ENCODE assay signal across 26 cellular contexts in genomic region chr1:101207891-101208290, GRCh38. TPM values are rescaled to one million over a fixed set of nuclear protein-coding genes. Genes with fewer than 3 reads are reported as not detected.
A peak's percentile ranks its signal among the peaks of the same experiment; 100 is the strongest.
DNase-seq lines count a peak whose midpoint lies in the region; ATAC-seq and TF ChIP-seq lines count a peak whose summit lies in the region.
"Had no signal": no experiment of that assay in that cellular context is flagged by ENCODE, and none has a peak within 500 bp of the region (broad histone marks: within the 10 kb centered on the region; RNA-seq: fewer than 3 reads in every experiment).

No MANE protein-coding gene starts in this region.

- intact Hi-C loops in dorsolateral prefrontal cortex (cut with DNase I), result no loop called here

- no peak overlapping the region for H3K4me3 ChIP-seq in MG63
- no peak overlapping the region for H3K4me3 ChIP-seq in dorsolateral prefrontal cortex
- H3K4me3 ChIP-seq: esophagus squamous epithelium, K562, right atrium auricular region, SK-N-MC, smooth muscle cell, stomach had no signal

- no peak overlapping the region for H3K4me3 Mint-ChIP-seq in activated naive CD8-positive, alpha-beta T cell treated with anti-CD3 and anti-CD28 coated beads for 36 hours
- H3K4me3 Mint-ChIP-seq: activated naive CD8-positive, alpha-beta T cell treated with anti-CD3 and anti-CD28 coated beads, Interleukin-2, amount 50 U/mL, for 24 hours; B cell; endodermal cell; natural killer cell; T-helper 17 cell had no signal

- no peaks in the 10 kb centered on the region for H3K27me3 Mint-ChIP-seq in activated naive CD8-positive, alpha-beta T cell treated with anti-CD3 and anti-CD28 coated beads for 36 hours
- H3K27me3 Mint-ChIP-seq: activated naive CD8-positive, alpha-beta T cell treated with anti-CD3 and anti-CD28 coated beads, Interleukin-2, amount 50 U/mL, for 24 hours; B cell; T-helper 17 cell had no signal

- H3K27me3 ChIP-seq in MG63, result no peaks in the 10 kb centered on the region
- H3K27me3 ChIP-seq in dorsolateral prefrontal cortex, result no peaks in the 10 kb centered on the region
- H3K27me3 ChIP-seq: brain microvascular endothelial cell, esophagus squamous epithelium, right atrium auricular region, stomach had no signal

- ATAC-seq in HG03175 (IDR thresholded peaks at IDR 0.05; ENCODE audit: unreplicated experiment) (no peak), HG02938 (IDR thresholded peaks at IDR 0.05; ENCODE audit: unreplicated experiment) (no peak)
- ATAC-seq: activated naive CD8-positive, alpha-beta T cell treated with anti-CD3 and anti-CD28 coated beads, Interleukin-2, amount 50 U/mL, for 24 hours; K562; left ventricle myocardium superior; natural killer cell; T-helper 17 cell had no signal

- DNase-seq in AG08395 (ENCODE audit: low spot score) (peak; percentile 8), MG63 (peak; percentile 47), dorsolateral prefrontal cortex (peak in 7 of 10 donors; percentile 17 to 69 (median 51)), medulla oblongata (ENCODE audit: extremely low spot score) (peak; percentile 69)
- DNase-seq in effector CD8-positive, alpha-beta T cell (lab: John Stamatoyannopoulos, UW), result no peak
- DNase-seq in activated naive CD8-positive, alpha-beta T cell treated with anti-CD3 and anti-CD28 coated beads for 36 hours, result no peak
- DNase-seq: activated CD4-positive, alpha-beta T cell treated with anti-CD3 and anti-CD28 coated beads for 4 hours; activated gamma-delta T cell; activated naive CD8-positive, alpha-beta T cell treated with anti-CD3 and anti-CD28 coated beads, Interleukin-2, amount 50 U/mL, for 24 hours; brain microvascular endothelial cell; DMS153; endodermal cell; esophagus squamous epithelium; left ventricle myocardium superior; natural killer cell; stimulated activated CD4-positive, alpha-beta T cell treated with anti-CD3 and anti-CD28 coated beads, Interleukin-1b, Interleukin-23, amount 100 ng/mL, for 48 hours; stomach; T-helper 17 cell; trophoblast cell had no signal

- H3K27ac ChIP-seq in dorsolateral prefrontal cortex, result peak overlapping the region in 2 of 59 donors; percentile 11 to 29
- H3K27ac ChIP-seq: brain microvascular endothelial cell, esophagus squamous epithelium, right atrium auricular region, SK-N-MC, stomach had no signal

- H3K9me3 Mint-ChIP-seq in activated naive CD8-positive, alpha-beta T cell treated with anti-CD3 and anti-CD28 coated beads for 36 hours, result no peaks in the 10 kb centered on the region
- H3K9me3 Mint-ChIP-seq: activated naive CD8-positive, alpha-beta T cell treated with anti-CD3 and anti-CD28 coated beads, Interleukin-2, amount 50 U/mL, for 24 hours; endodermal cell; natural killer cell had no signal

- no peak overlapping the region for H3K27ac Mint-ChIP-seq in activated naive CD8-positive, alpha-beta T cell treated with anti-CD3 and anti-CD28 coated beads for 36 hours
- H3K27ac Mint-ChIP-seq: activated naive CD8-positive, alpha-beta T cell treated with anti-CD3 and anti-CD28 coated beads, Interleukin-2, amount 50 U/mL, for 24 hours; B cell; endodermal cell; natural killer cell; T-helper 17 cell had no signal

- no peaks in the 10 kb centered on the region for H3K36me3 ChIP-seq in MG63
- H3K36me3 ChIP-seq: brain microvascular endothelial cell, esophagus squamous epithelium, right atrium auricular region, stomach had no signal

- no peaks in the 10 kb centered on the region for H3K9me3 ChIP-seq in MG63
- H3K9me3 ChIP-seq: esophagus squamous epithelium, right atrium auricular region, stomach had no signal

- peaks cover 2% of the 10 kb centered on the region for H3K36me3 Mint-ChIP-seq in activated naive CD8-positive, alpha-beta T cell treated with anti-CD3 and anti-CD28 coated beads for 36 hours
- H3K36me3 Mint-ChIP-seq: natural killer cell had no signal

- H3K4me1 Mint-ChIP-seq in activated naive CD8-positive, alpha-beta T cell treated with anti-CD3 and anti-CD28 coated beads for 36 hours, result peaks cover 10% of the 10 kb centered on the region
- H3K4me1 Mint-ChIP-seq: B cell, endodermal cell, natural killer cell had no signal

- TF ChIP-seq CTCF in dorsolateral prefrontal cortex (IDR thresholded peaks at IDR 0.05 in 54 of 56, conservative IDR thresholded peaks at IDR 0.05 in 2 of 56; ENCODE audit: low read depth in 1 of 56, partially characterized antibody in 56 of 56), result no peak

RNA-seq across cellular contexts. Expression of gene S1PR1, which starts 28.9 kb away (rescaled TPM):
- 0.30 TPM in 1 of 2 replicates, not detected in the other for total RNA-seq in MG63 (2014; rRNA removed; shearing (Covaris generic); ENCODE audit: low replicate concordance)
- total RNA-seq in dorsolateral prefrontal cortex, result 100 to 1,000 TPM in 3 of 120 experiments, 10 to 100 TPM in 117; 24.3 to 131 (median 50.3) TPM
- 10 to 100 TPM; 72.6 to 75.9 TPM for total RNA-seq in activated naive CD8-positive, alpha-beta T cell treated with anti-CD3 and anti-CD28 coated beads for 36 hours

Comparison
In these comparisons a context has a peak if more than half of its experiments do, and no peak if none do; other contexts are left out.
1. DNase-seq: peak in AG08395 (single experiment), MG63 (single experiment), dorsolateral prefrontal cortex (7 of 10) and medulla oblongata (single experiment); none in effector CD8-positive, alpha-beta T cell (single experiment) and activated naive CD8-positive, alpha-beta T cell treated with anti-CD3 and anti-CD28 coated beads for 36 hours (single experiment).
2. RNA of gene S1PR1, which starts 28.9 kb away (total RNA-seq): 72.6 to 75.9 TPM in activated naive CD8-positive, alpha-beta T cell treated with anti-CD3 and anti-CD28 coated beads for 36 hours and 24.3 to 131 TPM in dorsolateral prefrontal cortex; 0.30 TPM in MG63; every median in the first group is over 10 times any median in the second.